ENCODE assay signal across 19 cellular contexts in the genomic region with DNA sequence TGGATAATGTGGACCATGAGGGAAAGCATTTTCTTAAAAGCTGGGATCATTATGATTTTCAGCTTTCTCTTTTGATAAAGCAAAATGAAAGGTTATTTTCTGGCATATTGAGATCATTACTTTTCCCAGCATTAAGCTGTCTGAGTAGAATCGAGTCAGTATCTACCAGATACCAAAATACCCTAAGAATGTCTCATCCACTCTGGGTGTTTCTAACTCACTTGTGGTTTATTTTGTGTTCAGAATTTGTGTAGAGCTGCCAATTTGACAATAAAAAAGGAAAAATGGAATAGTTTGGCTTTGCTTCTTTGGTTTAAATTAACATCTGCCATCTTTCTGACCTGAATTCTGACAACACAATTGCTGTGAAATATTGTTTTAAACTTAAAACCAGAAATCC.
A peak's percentile ranks its signal among the peaks of the same experiment; 100 is the strongest.
DNase-seq lines count a peak whose midpoint lies in the region; ATAC-seq and TF ChIP-seq lines count a peak whose summit lies in the region.
"Had no signal": no experiment of that assay in that cellular context is flagged by ENCODE, and none has a peak within 500 bp of the region (broad histone marks: within the 10 kb centered on the region; RNA-seq: fewer than 3 reads in every experiment).

No MANE protein-coding gene starts in this region.

- H3K4me3 ChIP-seq in Caco-2 (ENCODE audit: low read depth, low read length) (peak overlapping the region; percentile 1; the same call in 1 of the 2 replicates), adipocyte (ENCODE audit: low read length) (peak overlapping the region; percentile 8), mucosa of descending colon (no peak overlapping the region)
- H3K4me3 ChIP-seq: BLaER1 treated with 17β-estradiol and CSF1 and Interleukin-3, amounts not matched to agents 10 nM and 100 nM; GM23338 had no signal

- TF ChIP-seq CTCF in Caco-2 (IDR thresholded peaks at IDR 0.05; ENCODE audit: insufficient read depth in 1 of 2, low read depth in 1 of 2, low read length in 1 of 2, severe bottlenecking in 1 of 2, unreplicated experiment in 1 of 2) (no peak), GM13977 (IDR thresholded peaks at IDR 0.05; ENCODE audit: extremely low read depth, insufficient read depth, missing control alignments) (no peak), mucosa of descending colon (IDR thresholded peaks at IDR 0.05) (no peak)

- no peak for DNase-seq in Caco-2
- DNase-seq in adipocyte (ENCODE audit: low read depth): peak; percentile 22
- DNase-seq in fibroblast of peridontal ligament (ENCODE audit: extremely low read depth): peak; percentile 65
- DNase-seq in GM13977 (ENCODE audit: low spot score): no peak
- DNase-seq in mucosa of descending colon: no peak
- no peak for DNase-seq in NCI-H345 treated with DMSO at 0.1 percent for 48 hours (lab: John Stamatoyannopoulos, UW; ENCODE audit: unreplicated experiment)
- DNase-seq: ACHN; CD8-positive, alpha-beta T cell; DMS 273 treated with DMSO at 0.1 percent for 48 hours; DMS53; DND-41; EL; H7; KG1 had no signal

- H3K9ac ChIP-seq in adipocyte (ENCODE audit: low read length): no peak overlapping the region
- H3K9ac ChIP-seq: BLaER1 treated with 17β-estradiol and CSF1 and Interleukin-3, amounts not matched to agents 10 nM and 100 nM had no signal

- CTCF ChIA-PET in Caco-2 (lab: Charles Lee): interaction anchor here (0.7 kb wide), 1 partner anchor 437 kb away, joined by 3 read pairs; no protein-coding TSS in a partner anchor

- H3K27ac Mint-ChIP-seq in Caco-2 (ENCODE audit: unreplicated experiment): peak overlapping the region; percentile 83
- H3K27ac Mint-ChIP-seq in activated T-helper 17 cell treated with anti-CD3 and anti-CD28 coated beads, Interleukin-2, amount 50 U/mL, for 72 hours: no peak overlapping the region
- H3K27ac Mint-ChIP-seq: B cell; CD8-positive, alpha-beta T cell; GM23338 had no signal

- ATAC-seq in activated T-helper 17 cell treated with anti-CD3 and anti-CD28 coated beads, Interleukin-2, amount 50 U/mL, for 72 hours (replicated peaks): no peak
- no peak for ATAC-seq in mucosa of descending colon
- ATAC-seq: CD8-positive, alpha-beta T cell; GM23338; HepG2 had no signal

- H3K4me1 Mint-ChIP-seq in Caco-2 (ENCODE audit: low read depth, unreplicated experiment): peaks cover 43% of the 10 kb centered on the region
- H3K4me1 Mint-ChIP-seq in activated T-helper 17 cell treated with anti-CD3 and anti-CD28 coated beads, Interleukin-2, amount 50 U/mL, for 72 hours: no peaks in the 10 kb centered on the region
- H3K4me1 Mint-ChIP-seq: B cell, GM23338 had no signal

- no peaks in the 10 kb centered on the region for H3K27me3 Mint-ChIP-seq in Caco-2 (ENCODE audit: insufficient read depth, unreplicated experiment)
- H3K27me3 Mint-ChIP-seq in activated T-helper 17 cell treated with anti-CD3 and anti-CD28 coated beads, Interleukin-2, amount 50 U/mL, for 72 hours: no peaks in the 10 kb centered on the region
- H3K27me3 Mint-ChIP-seq: B cell had no signal

- H3K9me3 ChIP-seq in Caco-2: no peaks in the 10 kb centered on the region
- H3K9me3 ChIP-seq in adipocyte (ENCODE audit: control insufficient read depth, low read length): no peaks in the 10 kb centered on the region
- no peaks in the 10 kb centered on the region for H3K9me3 ChIP-seq in mucosa of descending colon

- intact Hi-C loops in Caco-2 (cut with micrococcal nuclease; ENCODE audit: unreplicated experiment): loop anchor here (5.0 kb wide), 1 partner anchor 149 kb away; no protein-coding TSS in a partner anchor
- intact Hi-C loops in mucosa of descending colon (cut with DNase I, micrococcal nuclease): no loop called here

- H3K27me3 ChIP-seq in Caco-2 (replicated peaks; ENCODE audit: control insufficient read depth, insufficient read depth, low read length) (no peaks in the 10 kb centered on the region), adipocyte (replicated peaks; ENCODE audit: control insufficient read depth, insufficient read depth, low read length) (no peaks in the 10 kb centered on the region)
- H3K27me3 ChIP-seq: BLaER1 treated with 17β-estradiol and CSF1 and Interleukin-3, amounts not matched to agents 10 nM and 100 nM had no signal

- POLR2A ChIA-PET in Caco-2 (lab: Charles Lee): no interaction called here

- H3K4me1 ChIP-seq in Caco-2 (peaks cover 43% of the 10 kb centered on the region), adipocyte (ENCODE audit: control insufficient read depth, insufficient read depth, low read length) (peaks cover 9% of the 10 kb centered on the region), mucosa of descending colon (ENCODE audit: low read depth) (no peaks in the 10 kb centered on the region)

- H3K9me3 Mint-ChIP-seq in Caco-2 (ENCODE audit: unreplicated experiment): peaks cover 8% of the 10 kb centered on the region
- no peaks in the 10 kb centered on the region for H3K9me3 Mint-ChIP-seq in activated T-helper 17 cell treated with anti-CD3 and anti-CD28 coated beads, Interleukin-2, amount 50 U/mL, for 72 hours
- H3K9me3 Mint-ChIP-seq: CD8-positive, alpha-beta T cell; GM23338 had no signal

- no peaks in the 10 kb centered on the region for H3K36me3 ChIP-seq in Caco-2 (ENCODE audit: control insufficient read depth, insufficient read depth, low read length)
- H3K36me3 ChIP-seq in adipocyte (ENCODE audit: control insufficient read depth, insufficient read depth, low read length, severe bottlenecking): no peaks in the 10 kb centered on the region
- H3K36me3 ChIP-seq in mucosa of descending colon (ENCODE audit: low read depth): no peaks in the 10 kb centered on the region
- H3K36me3 ChIP-seq: BLaER1 treated with 17β-estradiol and CSF1 and Interleukin-3, amounts not matched to agents 10 nM and 100 nM had no signal

- peaks cover 5% of the 10 kb centered on the region for H3K36me3 Mint-ChIP-seq in Caco-2 (ENCODE audit: insufficient read depth, unreplicated experiment)
- H3K36me3 Mint-ChIP-seq in activated T-helper 17 cell treated with anti-CD3 and anti-CD28 coated beads, Interleukin-2, amount 50 U/mL, for 72 hours (ENCODE audit: low read depth): no peaks in the 10 kb centered on the region
- H3K36me3 Mint-ChIP-seq: CD8-positive, alpha-beta T cell had no signal

- peak overlapping the region; percentile 62 for H3K4me3 Mint-ChIP-seq in Caco-2 (ENCODE audit: unreplicated experiment)
- no peak overlapping the region for H3K4me3 Mint-ChIP-seq in activated T-helper 17 cell treated with anti-CD3 and anti-CD28 coated beads, Interleukin-2, amount 50 U/mL, for 72 hours
- H3K4me3 Mint-ChIP-seq: B cell; CD8-positive, alpha-beta T cell; GM23338 had no signal

- TSS peak; percentile 62 for BruUV-seq in Caco-2 (replicated peaks; lab: Mats Ljungman, UMichigan)

- in situ Hi-C loops in GM13977 (cut with MboI; ENCODE audit: low pct_unique_long_range_greater_than_20kb, low sequenced_read_pairs, unreplicated experiment): no loop called here

Comparison
In these comparisons a context has a peak if more than half of its experiments do, and no peak if none do; other contexts are left out.
1. DNase-seq: peak in adipocyte (single experiment) and fibroblast of peridontal ligament (single experiment); none in Caco-2 (0 of 2), GM13977 (single experiment), mucosa of descending colon (0 of 3) and NCI-H345 treated with DMSO at 0.1 percent for 48 hours (single experiment).